1 cellular context compared by ENCODE assay signal in the genomic region with DNA sequence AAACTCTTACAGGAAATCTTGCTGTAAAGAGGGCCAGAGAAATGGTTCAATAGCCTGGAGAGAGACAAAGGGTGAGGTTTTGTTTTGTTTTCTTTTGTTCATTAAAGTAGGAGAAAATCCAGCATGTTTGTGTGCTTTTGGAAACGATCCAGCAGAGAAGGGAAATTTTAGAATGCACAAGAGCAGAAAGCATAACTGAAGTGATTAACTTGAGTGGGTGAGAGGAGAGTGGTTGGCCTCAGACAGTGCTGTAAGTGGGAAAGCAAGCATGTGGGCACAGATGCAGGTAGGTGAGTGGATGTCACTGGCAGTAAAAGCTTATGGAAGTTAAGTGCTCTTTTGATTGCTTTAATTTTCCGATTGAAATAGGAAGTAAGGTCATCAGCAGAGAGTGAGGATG.
A peak's percentile ranks its signal among the peaks of the same experiment; 100 is the strongest.
TF ChIP-seq lines count a peak whose summit lies in the region.

No MANE protein-coding gene starts in this region.

TF ChIP-seq in HEK293, 187 proteins besides CTCF, POLR2A, EP300 and RAD21 (continued from another document):
- TF ChIP-seq, protein P1, sequence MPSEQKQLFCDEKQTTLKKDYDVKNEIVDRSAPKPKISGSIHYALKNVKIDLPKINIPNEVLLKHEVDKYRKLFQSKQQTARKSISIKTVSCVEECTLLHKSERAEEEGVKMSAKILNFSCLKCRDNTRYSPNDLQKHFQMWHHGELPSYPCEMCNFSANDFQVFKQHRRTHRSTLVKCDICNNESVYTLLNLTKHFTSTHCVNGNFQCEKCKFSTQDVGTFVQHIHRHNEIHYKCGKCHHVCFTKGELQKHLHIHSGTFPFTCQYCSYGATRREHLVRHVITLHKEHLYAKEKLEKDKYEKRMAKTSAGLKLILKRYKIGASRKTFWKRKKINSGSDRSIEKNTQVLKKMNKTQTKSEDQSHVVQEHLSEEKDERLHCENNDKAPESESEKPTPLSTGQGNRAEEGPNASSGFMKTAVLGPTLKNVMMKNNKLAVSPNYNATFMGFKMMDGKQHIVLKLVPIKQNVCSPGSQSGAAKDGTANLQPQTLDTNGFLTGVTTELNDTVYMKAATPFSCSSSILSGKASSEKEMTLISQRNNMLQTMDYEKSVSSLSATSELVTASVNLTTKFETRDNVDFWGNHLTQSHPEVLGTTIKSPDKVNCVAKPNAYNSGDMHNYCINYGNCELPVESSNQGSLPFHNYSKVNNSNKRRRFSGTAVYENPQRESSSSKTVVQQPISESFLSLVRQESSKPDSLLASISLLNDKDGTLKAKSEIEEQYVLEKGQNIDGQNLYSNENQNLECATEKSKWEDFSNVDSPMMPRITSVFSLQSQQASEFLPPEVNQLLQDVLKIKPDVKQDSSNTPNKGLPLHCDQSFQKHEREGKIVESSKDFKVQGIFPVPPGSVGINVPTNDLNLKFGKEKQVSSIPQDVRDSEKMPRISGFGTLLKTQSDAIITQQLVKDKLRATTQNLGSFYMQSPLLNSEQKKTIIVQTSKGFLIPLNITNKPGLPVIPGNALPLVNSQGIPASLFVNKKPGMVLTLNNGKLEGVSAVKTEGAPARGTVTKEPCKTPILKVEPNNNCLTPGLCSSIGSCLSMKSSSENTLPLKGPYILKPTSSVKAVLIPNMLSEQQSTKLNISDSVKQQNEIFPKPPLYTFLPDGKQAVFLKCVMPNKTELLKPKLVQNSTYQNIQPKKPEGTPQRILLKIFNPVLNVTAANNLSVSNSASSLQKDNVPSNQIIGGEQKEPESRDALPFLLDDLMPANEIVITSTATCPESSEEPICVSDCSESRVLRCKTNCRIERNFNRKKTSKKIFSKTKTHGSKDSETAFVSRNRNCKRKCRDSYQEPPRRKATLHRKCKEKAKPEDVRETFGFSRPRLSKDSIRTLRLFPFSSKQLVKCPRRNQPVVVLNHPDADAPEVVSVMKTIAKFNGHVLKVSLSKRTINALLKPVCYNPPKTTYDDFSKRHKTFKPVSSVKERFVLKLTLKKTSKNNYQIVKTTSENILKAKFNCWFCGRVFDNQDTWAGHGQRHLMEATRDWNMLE (tag by site-specific recombination; conservative IDR thresholded peaks at IDR 0.05; ENCODE audit: low read depth): no peak
- TF ChIP-seq ZNF585B (tag by site-specific recombination; IDR thresholded peaks at IDR 0.05) (no peak), EGR2 (tag by site-specific recombination; IDR thresholded peaks at IDR 0.05; ENCODE audit: low read depth) (peak; percentile 87), PRDM1 (tag by site-specific recombination; IDR thresholded peaks at IDR 0.05) (0 out of 2 replicates have a peak, but pooled peaks have one; percentile 9)
TF ChIP-seq in HEK293: peak in this region for 5.
